In genomic region chr4:88037447-88037846, GRCh38 we compare ENCODE assay signal across 24 cellular contexts. TPM values are rescaled to one million over a fixed set of nuclear protein-coding genes. Genes with fewer than 3 reads are reported as not detected.
DNase-seq lines count a peak whose midpoint lies in the region; ATAC-seq and TF ChIP-seq lines count a peak whose summit lies in the region.
"Had no signal": no experiment of that assay in that cellular context is flagged by ENCODE, and none has a peak within 500 bp of the region (broad histone marks: within the 10 kb centered on the region; RNA-seq: fewer than 3 reads in every experiment).

No MANE protein-coding gene starts in this region.

- H3K9me2 ChIP-seq in PC-3 (replicated peaks; ENCODE audit: low read length), result no peaks in the 10 kb centered on the region

- peak overlapping the region; percentile 74 for H3K27ac ChIP-seq in PC-3 (ENCODE audit: low read length)
- H3K27ac ChIP-seq in VCaP, result peak overlapping the region; percentile 7; the same call in 1 of the 2 replicates
- H3K27ac ChIP-seq: BLaER1 had no signal

- POLR2A ChIA-PET in PC-3 (lab: Charles Lee; ENCODE audit: unreplicated experiment), result no interaction called here

- H3K4me3 ChIP-seq in PC-3 (ENCODE audit: low read length), result no peak overlapping the region
- H3K4me3 ChIP-seq: BLaER1, GM12878 had no signal

- no peaks in the 10 kb centered on the region for H4K20me1 ChIP-seq in PC-3 (ENCODE audit: low read length)

- peak; percentile 8 for DNase-seq in M059J (ENCODE audit: low read depth)
- DNase-seq in PC-3, result peak; percentile 75
- DNase-seq in foreskin melanocyte, result peak; percentile 41
- no peak for DNase-seq in NOMO-1 treated with DMSO at 0.1 percent for 48 hours (lab: John Stamatoyannopoulos, UW; ENCODE audit: unreplicated experiment)
- DNase-seq in OCI-M1 (lab: John Stamatoyannopoulos, UW), result no peak
- DNase-seq: 8988T; ACHN; BE2C; C1 segment of cervical spinal cord; CD4-positive, alpha-beta memory T cell; CD4-positive, CD25-positive, alpha-beta regulatory T cell; CD8-positive, alpha-beta memory T cell; COR-L47; DMS 273 treated with DMSO at 0.1 percent for 48 hours; DMS153; DMS53; DMS79; DND-41; EL; GDM1 had no signal

- no peaks in the 10 kb centered on the region for H3K79me2 ChIP-seq in PC-3 (ENCODE audit: low read length)

- TF ChIP-seq CTCF in PC-3 (conservative IDR thresholded peaks at IDR 0.05; ENCODE audit: low read depth, low read length) (no peak), VCaP (conservative IDR thresholded peaks at IDR 0.05) (no peak)

- H3K9me3 ChIP-seq in PC-3 (ENCODE audit: low read length), result no peaks in the 10 kb centered on the region
- H3K9me3 ChIP-seq: BE2C, BLaER1 had no signal

- H2AFZ ChIP-seq in PC-3 (ENCODE audit: low read length), result no peak overlapping the region

- H3K27me3 ChIP-seq in PC-3 (ENCODE audit: low read length), result no peaks in the 10 kb centered on the region
- H3K27me3 ChIP-seq: BE2C, BLaER1 had no signal

- no peak overlapping the region for H3K9ac ChIP-seq in PC-3 (ENCODE audit: low read length)
- H3K9ac ChIP-seq: BLaER1 had no signal

- ATAC-seq in PC-3, result peak; percentile 92
- ATAC-seq in GM21619 (IDR thresholded peaks at IDR 0.05; ENCODE audit: unreplicated experiment), result no peak
- ATAC-seq: GM12878 had no signal

- H3K36me3 ChIP-seq in PC-3 (ENCODE audit: low read depth, low read length), result peaks cover 22% of the 10 kb centered on the region

- CTCF ChIA-PET in PC-3 (lab: Charles Lee), result interaction anchor here (0.6 kb wide), 1 partner anchor 184 kb away, joined by 4 read pairs; no protein-coding TSS in a partner anchor

- no peaks in the 10 kb centered on the region for H3F3A ChIP-seq in PC-3 (ENCODE audit: low read length, unreplicated experiment)

- intact Hi-C loops in PC-3 (cut with micrococcal nuclease), result no loop called here

- BruUV-seq in PC-3 (replicated peaks; lab: Mats Ljungman, UMichigan), result no TSS peak

- H3K4me2 ChIP-seq in PC-3 (ENCODE audit: low read length), result peak overlapping the region; percentile 46
- H3K4me2 ChIP-seq: BLaER1 had no signal

- peaks cover 21% of the 10 kb centered on the region for H3K4me1 ChIP-seq in PC-3 (ENCODE audit: insufficient read depth, low read length)
- H3K4me1 ChIP-seq: BE2C, BLaER1 had no signal

RNA-seq across cellular contexts. Expression of gene PKD2, which starts 30.0 kb away (rescaled TPM):
- 19.5 and 26.4 TPM in 2 replicates for total RNA-seq in M059J (2014; rRNA removed; shearing (Covaris generic))
- 12.9 and 14.9 TPM in 2 replicates for total RNA-seq in PC-3 (2014; rRNA removed)

Comparison
In these comparisons a context has a peak if more than half of its experiments do, and no peak if none do; other contexts are left out.
1. DNase-seq: peak in M059J (single experiment), PC-3 (single experiment) and foreskin melanocyte (single experiment); none in NOMO-1 treated with DMSO at 0.1 percent for 48 hours (single experiment) and OCI-M1 (single experiment).